ENCODE assay signal across 2 cellular contexts in the genomic region with DNA sequence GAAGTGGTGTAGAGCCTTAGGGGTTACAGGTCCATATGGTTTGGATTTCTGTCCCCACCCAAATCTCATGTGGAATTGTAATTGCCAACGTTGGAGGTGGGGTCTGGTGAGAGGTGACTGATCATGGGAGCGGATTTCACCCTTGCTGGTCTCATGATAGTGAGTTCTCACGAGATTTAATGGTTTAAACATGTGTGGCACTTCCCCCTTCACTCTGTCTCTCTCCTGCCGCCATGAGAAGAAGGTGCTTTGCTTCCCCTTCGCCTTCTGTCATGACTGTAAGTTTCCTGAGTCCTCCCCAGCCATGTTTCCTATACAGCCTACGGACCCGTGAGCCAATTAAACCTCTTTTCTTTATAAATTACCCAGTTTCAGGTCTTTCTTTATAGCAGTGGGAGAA.
TF ChIP-seq lines count a peak whose summit lies in the region.

No MANE protein-coding gene starts in this region.

TF ChIP-seq in IMR-90, 13 proteins besides CTCF, POLR2A, EP300 and RAD21:
- TF ChIP-seq MAFK (IDR thresholded peaks at IDR 0.05; ENCODE audit: low read depth, low read length) (no peak), MXI1 (IDR thresholded peaks at IDR 0.05; ENCODE audit: borderline replicate concordance, low read depth, low read length) (no peak), BHLHE40 (IDR thresholded peaks at IDR 0.05; ENCODE audit: low read depth, low read length) (no peak), CHD1 (IDR thresholded peaks at IDR 0.05; ENCODE audit: low read depth, low read length) (no peak), USF2 (IDR thresholded peaks at IDR 0.05; ENCODE audit: low read depth, low read length) (no peak), FOS (IDR thresholded peaks at IDR 0.05; ENCODE audit: low read depth, low read length) (no peak)

TF ChIP-seq in H1, 55 proteins besides CTCF, POLR2A, EP300 and RAD21:
- TF ChIP-seq KDM5A (IDR thresholded peaks at IDR 0.05; ENCODE audit: low read length) (no peak), CBX8 (IDR thresholded peaks at IDR 0.05; ENCODE audit: borderline replicate concordance, low read depth, low read length) (no peak), MAFK (IDR thresholded peaks at IDR 0.05; ENCODE audit: low read depth, low read length) (no peak), ASH2L (IDR thresholded peaks at IDR 0.05; ENCODE audit: low read length) (no peak), SIRT6 (IDR thresholded peaks at IDR 0.05; ENCODE audit: low read length) (no peak), FOSL1 (IDR thresholded peaks at IDR 0.05; ENCODE audit: insufficient read depth, low read depth, low read length) (no peak), TEAD4 (IDR thresholded peaks at IDR 0.05; ENCODE audit: low read depth, low read length) (no peak), SUZ12 (IDR thresholded peaks at IDR 0.05; ENCODE audit: low read length) (no peak), USF2 (IDR thresholded peaks at IDR 0.05; ENCODE audit: low read length) (no peak), TBP (IDR thresholded peaks at IDR 0.05; ENCODE audit: low read depth, low read length) (no peak), BCL11A (IDR thresholded peaks at IDR 0.05; ENCODE audit: low read depth in 2 of 2, low read length in 2 of 2) (no peak), CBX5 (IDR thresholded peaks at IDR 0.05; ENCODE audit: low read depth, low read length) (no peak), SIN3A (conservative IDR thresholded peaks at IDR 0.05 in 1 of 2, IDR thresholded peaks at IDR 0.05 in 1 of 2; ENCODE audit: low read depth in 1 of 2, low read length in 2 of 2) (no peak), CHD2 (IDR thresholded peaks at IDR 0.05; ENCODE audit: low read length) (no peak)
TF ChIP-seq in H1: peak in this region for 0.
